In the genomic region with DNA sequence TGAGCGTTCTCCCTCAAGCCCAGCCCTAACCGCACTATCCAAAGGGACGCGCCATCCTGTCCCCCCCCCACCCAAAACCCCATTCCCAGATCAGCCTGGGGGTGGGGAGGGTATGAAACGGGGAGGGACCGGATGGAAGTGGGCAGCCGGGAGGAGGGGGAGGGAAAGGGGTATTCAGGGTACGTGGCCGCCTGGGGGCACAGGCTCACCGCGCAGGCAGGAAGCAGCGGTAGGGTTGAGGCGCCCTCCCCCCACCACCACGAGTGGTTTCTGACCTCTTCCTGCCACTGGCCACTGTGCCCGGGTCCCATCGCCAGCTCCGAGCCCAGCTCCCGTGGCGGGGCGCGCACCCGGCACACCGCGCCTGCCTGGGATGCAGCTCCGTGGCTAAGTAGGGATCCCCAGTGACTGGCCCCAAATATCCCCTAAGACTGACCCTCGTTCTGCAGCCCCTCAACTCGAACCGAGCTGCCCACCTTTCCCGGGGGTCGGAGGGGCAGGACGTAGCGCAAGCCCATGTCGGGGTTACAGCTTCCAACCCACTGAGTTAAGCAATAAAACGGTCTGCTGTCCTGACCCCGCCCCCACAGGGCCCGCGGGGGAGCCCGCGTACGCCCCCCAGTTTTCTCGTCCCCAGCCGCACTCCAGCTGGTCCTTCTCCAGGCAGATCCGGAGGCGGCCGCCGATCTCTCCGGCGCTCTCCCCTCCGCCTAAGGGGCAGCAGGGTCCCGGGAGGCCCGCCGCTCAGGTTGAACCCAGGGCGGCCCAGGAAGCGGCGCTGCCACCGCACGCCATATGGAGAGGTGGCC, we compare ENCODE assay signal across 8 cellular contexts. TPM values are rescaled to one million over a fixed set of nuclear protein-coding genes. Genes with fewer than 3 reads are reported as not detected.
A peak's percentile ranks its signal among the peaks of the same experiment; 100 is the strongest.
DNase-seq lines count a peak whose midpoint lies in the region; ATAC-seq and TF ChIP-seq lines count a peak whose summit lies in the region.

No MANE protein-coding gene starts in this region.

- POLR2A ChIA-PET in HEK293 (lab: Yijun Ruan, JAX): interaction anchor here (0.5 to 2.6 kb wide), 10 partner anchors 9 to 185 kb away, joined by 3 to 13 read pairs (median 4); a partner anchor contains a TSS

- H3K14ac ChIP-seq in trophoblast cell (ENCODE audit: low read length): peak overlapping the region; percentile 79

- H3K9me3 ChIP-seq in HEK293 (ENCODE audit: control insufficient read depth, insufficient read depth, low read depth, low read length) (no peaks in the 10 kb centered on the region), trophoblast cell (ENCODE audit: insufficient read depth, low read depth, low read length) (no peaks in the 10 kb centered on the region)

- peak; percentile 18 to 57 for ATAC-seq in activated naive CD4-positive, alpha-beta T cell treated with anti-CD3 and anti-CD28 coated beads, Interleukin-2, amount 50 U/mL, for 72 hours
- peak; percentile 13 for ATAC-seq in Right ventricle myocardium superior (ENCODE audit: poor library complexity)
- no peak for ATAC-seq in HG03442 (IDR thresholded peaks at IDR 0.05; ENCODE audit: unreplicated experiment)
- ATAC-seq in GM18867 (IDR thresholded peaks at IDR 0.05; ENCODE audit: unreplicated experiment): no peak

- H3K4ac ChIP-seq in trophoblast cell (ENCODE audit: low read depth, low read length): peak overlapping the region; percentile 85

- H3K27me3 ChIP-seq in trophoblast cell (ENCODE audit: insufficient read depth, low read length): no peaks in the 10 kb centered on the region

- H3K4me2 ChIP-seq in trophoblast cell (ENCODE audit: low read length): peak overlapping the region; percentile 59

- WGBS in trophoblast cell (ENCODE audit: extremely low coverage, insufficient coverage, insufficient read length): no CpG with 5 or more reads among the region's 57 CpGs

- peak overlapping the region; percentile 96 for H3K4me3 ChIP-seq in HEK293 (ENCODE audit: low read depth, low read length)
- peak overlapping the region; percentile 97 for H3K4me3 ChIP-seq in trophoblast cell (ENCODE audit: low read depth, low read length)

- H3K4me1 ChIP-seq in HEK293 (ENCODE audit: control insufficient read depth, insufficient read depth, low read length) (peaks cover 10% of the 10 kb centered on the region), trophoblast cell (ENCODE audit: control insufficient read depth in 1 of 2, insufficient read depth in 2 of 2, low read length in 2 of 2) (peaks cover 46 to 49% of the 10 kb centered on the region in 2 experiments)

- peaks cover 57% of the 10 kb centered on the region for H3K79me2 ChIP-seq in trophoblast cell (ENCODE audit: control insufficient read depth, insufficient read depth, low read length, poor library complexity)

- peak; percentile 72 for DNase-seq in CMK (ENCODE audit: low read depth)
- DNase-seq in RKO (ENCODE audit: low spot score): peak; percentile 87
- DNase-seq in activated naive CD4-positive, alpha-beta T cell treated with anti-CD3 and anti-CD28 coated beads, Interleukin-2, amount 50 U/mL, for 72 hours (ENCODE audit: low spot score in 2 of 2): peak; percentile 51 to 88
- peak; percentile 73 for DNase-seq in Right ventricle myocardium superior
- peak; percentile 25 to 35 for DNase-seq in trophoblast cell

- peaks cover 4 to 10% of the 10 kb centered on the region in 2 donors for H3K9me3 Mint-ChIP-seq in activated naive CD4-positive, alpha-beta T cell treated with anti-CD3 and anti-CD28 coated beads, Interleukin-2, amount 50 U/mL, for 72 hours

- peak overlapping the region; percentile 10 for H3K23ac ChIP-seq in trophoblast cell (ENCODE audit: low read length)

- H3K36me3 Mint-ChIP-seq in activated naive CD4-positive, alpha-beta T cell treated with anti-CD3 and anti-CD28 coated beads, Interleukin-2, amount 50 U/mL, for 72 hours: peaks cover 19 to 44% of the 10 kb centered on the region in 2 donors

- H3K79me1 ChIP-seq in trophoblast cell (ENCODE audit: low read length): peaks cover 39% of the 10 kb centered on the region

- CTCF ChIA-PET in HEK293 (lab: Yijun Ruan, JAX): interaction anchor here (1.0 to 2.5 kb wide), 4 partner anchors 22 to 66 kb away, joined by 5 to 14 read pairs (median 5); no protein-coding TSS in a partner anchor

- intact Hi-C loops in Right ventricle myocardium superior (cut with DNase I): loop anchor here (2.0 to 5.0 kb wide), 3 partner anchors 36 to 67 kb away; no protein-coding TSS in a partner anchor

- peak overlapping the region; percentile 76 for H4K12ac ChIP-seq in trophoblast cell (ENCODE audit: low read depth, low read length)

- H3K27ac Mint-ChIP-seq in activated naive CD4-positive, alpha-beta T cell treated with anti-CD3 and anti-CD28 coated beads, Interleukin-2, amount 50 U/mL, for 72 hours: peak overlapping the region; percentile 53 to 87

- H3K9ac ChIP-seq in trophoblast cell (ENCODE audit: low read length): peak overlapping the region; percentile 95

- H2BK120ac ChIP-seq in trophoblast cell (ENCODE audit: insufficient read depth, low read length, poor library complexity): peak overlapping the region; percentile 57

- H4K91ac ChIP-seq in trophoblast cell (ENCODE audit: low read depth, low read length): peak overlapping the region; percentile 93

- peak overlapping the region; percentile 4 for H2BK12ac ChIP-seq in trophoblast cell (ENCODE audit: low read length)

- peak overlapping the region; percentile 86 for H2BK5ac ChIP-seq in trophoblast cell (ENCODE audit: low read depth, low read length, poor library complexity)

- H3K27ac ChIP-seq in HEK293 (ENCODE audit: extremely low read depth, low read depth, low read length) (peak overlapping the region; percentile 95), trophoblast cell (ENCODE audit: low read depth, low read length) (peak overlapping the region; percentile 97)

- peak overlapping the region; percentile 79 for H4K8ac ChIP-seq in trophoblast cell (ENCODE audit: low read depth, low read length)

- peak overlapping the region; percentile 73 for H3K18ac ChIP-seq in trophoblast cell (ENCODE audit: low read length)

- H3K36me3 ChIP-seq in HEK293 (ENCODE audit: control insufficient read depth in 2 of 2, insufficient read depth in 1 of 2, low read length in 2 of 2): peaks cover 4 to 25% of the 10 kb centered on the region in 2 experiments; a peak in 2 of 3 replicates
- H3K36me3 ChIP-seq in trophoblast cell (ENCODE audit: control insufficient read depth in 1 of 2, insufficient read depth in 2 of 2, low read length in 2 of 2): peaks cover 29 to 35% of the 10 kb centered on the region in 2 experiments

- TF ChIP-seq CTCF in HEK293 (tag by site-specific recombination; IDR thresholded peaks at IDR 0.05): no peak; the same call in none of the 2 replicates

- H2AK5ac ChIP-seq in trophoblast cell (ENCODE audit: low read length): peak overlapping the region; percentile 11

- H2AFZ ChIP-seq in trophoblast cell (ENCODE audit: insufficient read depth, low read length, poor library complexity): peak overlapping the region; percentile 13

TF ChIP-seq in HEK293, 187 proteins besides CTCF, POLR2A, EP300 and RAD21 (continues in another document):
- TF ChIP-seq ZNF548 (tag by site-specific recombination; IDR thresholded peaks at IDR 0.05): no peak
- TF ChIP-seq, protein P1, sequence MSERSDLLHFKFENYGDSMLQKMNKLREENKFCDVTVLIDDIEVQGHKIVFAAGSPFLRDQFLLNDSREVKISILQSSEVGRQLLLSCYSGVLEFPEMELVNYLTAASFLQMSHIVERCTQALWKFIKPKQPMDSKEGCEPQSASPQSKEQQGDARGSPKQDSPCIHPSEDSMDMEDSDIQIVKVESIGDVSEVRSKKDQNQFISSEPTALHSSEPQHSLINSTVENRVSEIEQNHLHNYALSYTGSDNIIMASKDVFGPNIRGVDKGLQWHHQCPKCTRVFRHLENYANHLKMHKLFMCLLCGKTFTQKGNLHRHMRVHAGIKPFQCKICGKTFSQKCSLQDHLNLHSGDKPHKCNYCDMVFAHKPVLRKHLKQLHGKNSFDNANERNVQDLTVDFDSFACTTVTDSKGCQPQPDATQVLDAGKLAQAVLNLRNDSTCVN (tag by site-specific recombination; optimal IDR thresholded peaks at IDR 0.05): peak; percentile 83
- peak; percentile 20; the same call in 1 of the 2 replicates for TF ChIP-seq KLF1 (tag by site-specific recombination; IDR thresholded peaks at IDR 0.05)
- TF ChIP-seq ZNF571 (tag by site-specific recombination; IDR thresholded peaks at IDR 0.05): no peak
- TF ChIP-seq BCL11B (tag by site-specific recombination; IDR thresholded peaks at IDR 0.05; ENCODE audit: low read depth): 0 out of 2 replicates have a peak, but pooled peaks have one; percentile 10
- TF ChIP-seq TRIM28 (IDR thresholded peaks at IDR 0.05; ENCODE audit: borderline replicate concordance, low read length): no peak
- peak; percentile 51; the same call in 1 of the 2 replicates for TF ChIP-seq ZBTB48 (tag by site-specific recombination; IDR thresholded peaks at IDR 0.05)
- TF ChIP-seq, protein P2, sequence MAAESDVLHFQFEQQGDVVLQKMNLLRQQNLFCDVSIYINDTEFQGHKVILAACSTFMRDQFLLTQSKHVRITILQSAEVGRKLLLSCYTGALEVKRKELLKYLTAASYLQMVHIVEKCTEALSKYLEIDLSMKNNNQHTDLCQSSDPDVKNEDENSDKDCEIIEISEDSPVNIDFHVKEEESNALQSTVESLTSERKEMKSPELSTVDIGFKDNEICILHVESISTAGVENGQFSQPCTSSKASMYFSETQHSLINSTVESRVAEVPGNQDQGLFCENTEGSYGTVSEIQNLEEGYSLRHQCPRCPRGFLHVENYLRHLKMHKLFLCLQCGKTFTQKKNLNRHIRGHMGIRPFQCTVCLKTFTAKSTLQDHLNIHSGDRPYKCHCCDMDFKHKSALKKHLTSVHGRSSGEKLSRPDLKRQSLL (tag by site-specific recombination; IDR thresholded peaks at IDR 0.05): no peak
- TF ChIP-seq ZNF335 (tag by site-specific recombination; conservative IDR thresholded peaks at IDR 0.05): peak; percentile 87
- TF ChIP-seq, protein P3, sequence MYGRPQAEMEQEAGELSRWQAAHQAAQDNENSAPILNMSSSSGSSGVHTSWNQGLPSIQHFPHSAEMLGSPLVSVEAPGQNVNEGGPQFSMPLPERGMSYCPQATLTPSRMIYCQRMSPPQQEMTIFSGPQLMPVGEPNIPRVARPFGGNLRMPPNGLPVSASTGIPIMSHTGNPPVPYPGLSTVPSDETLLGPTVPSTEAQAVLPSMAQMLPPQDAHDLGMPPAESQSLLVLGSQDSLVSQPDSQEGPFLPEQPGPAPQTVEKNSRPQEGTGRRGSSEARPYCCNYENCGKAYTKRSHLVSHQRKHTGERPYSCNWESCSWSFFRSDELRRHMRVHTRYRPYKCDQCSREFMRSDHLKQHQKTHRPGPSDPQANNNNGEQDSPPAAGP (tag by site-specific recombination; IDR thresholded peaks at IDR 0.05): peak; percentile 78; the same call in 1 of the 2 replicates

RNA-seq across cellular contexts. Expression of a gene that starts 1.2 kb away (rescaled TPM):
- 100 to 1,000 TPM; 106 to 120 TPM for total RNA-seq in activated naive CD4-positive, alpha-beta T cell treated with anti-CD3 and anti-CD28 coated beads, Interleukin-2, amount 50 U/mL, for 72 hours
- total RNA-seq in Right ventricle myocardium superior: 92.5 TPM
- polyA plus RNA-seq in trophoblast cell (2013): 427 and 440 TPM in 2 replicates

Comparison
In these comparisons a context has a peak if more than half of its experiments do, and no peak if none do; other contexts are left out.
1. DNase-seq: peak in every context shown above with its lines; median percentile 87 in RKO; 73 in Right ventricle myocardium superior; 72 in CMK; 70 in activated naive CD4-positive, alpha-beta T cell treated with anti-CD3 and anti-CD28 coated beads, Interleukin-2, amount 50 U/mL, for 72 hours; 30 in trophoblast cell.
2. ATAC-seq: peak in activated naive CD4-positive, alpha-beta T cell treated with anti-CD3 and anti-CD28 coated beads, Interleukin-2, amount 50 U/mL, for 72 hours (2 of 2) and Right ventricle myocardium superior (single experiment); none in HG03442 (single experiment) and GM18867 (single experiment).